Comparison of ENCODE assay signal across 19 cellular contexts in the genomic region with DNA sequence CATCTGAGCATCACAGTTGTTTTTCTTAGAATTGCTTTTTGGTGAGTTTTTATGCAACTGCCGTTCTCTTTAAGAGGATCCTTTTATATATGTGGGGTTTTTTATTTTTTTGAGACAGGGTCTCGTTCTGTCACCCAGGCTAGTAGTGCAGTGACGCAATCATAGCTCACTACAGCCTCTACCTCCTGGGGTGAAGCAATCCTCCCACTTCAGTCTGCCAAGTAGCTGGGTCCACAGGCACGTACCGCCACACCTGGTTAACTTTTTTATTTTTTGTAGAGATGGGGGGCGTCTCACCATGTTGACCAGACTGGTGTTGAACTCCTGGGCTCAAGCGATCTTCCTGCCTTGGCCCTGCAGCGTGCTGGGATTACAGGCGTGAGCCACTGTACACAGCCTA. TPM values are rescaled to one million over a fixed set of nuclear protein-coding genes. Genes with fewer than 3 reads are reported as not detected.
DNase-seq lines count a peak whose midpoint lies in the region; ATAC-seq and TF ChIP-seq lines count a peak whose summit lies in the region.
"Had no signal": no experiment of that assay in that cellular context is flagged by ENCODE, and none has a peak within 500 bp of the region (broad histone marks: within the 10 kb centered on the region; RNA-seq: fewer than 3 reads in every experiment).

No MANE protein-coding gene starts in this region.

- H3K36me3 Mint-ChIP-seq in activated naive CD4-positive, alpha-beta T cell treated with anti-CD3 and anti-CD28 coated beads, Interleukin-2, amount 10 ng/mL, durations not matched to agents 7 days and 5 days: peaks cover 86% of the 10 kb centered on the region

- intact Hi-C loops in thyroid gland (cut with DNase I): no loop called here

- TF ChIP-seq POLR2A in thyroid gland (IDR thresholded peaks at IDR 0.05): no peak

- H3K27ac ChIP-seq in RWPE1: peak overlapping the region; percentile 20; the same call in 1 of the 2 replicates
- peak overlapping the region in 1 of 3 donors; percentile 79 for H3K27ac ChIP-seq in thyroid gland
- H3K27ac ChIP-seq: stomach, uterus had no signal

- H3K27ac Mint-ChIP-seq in activated naive CD4-positive, alpha-beta T cell treated with anti-CD3 and anti-CD28 coated beads, Interleukin-2, amount 10 ng/mL, durations not matched to agents 7 days and 5 days: peak overlapping the region; percentile 33

- peaks cover 0 to 29% of the 10 kb centered on the region in 2 donors for H3K4me1 ChIP-seq in thyroid gland
- H3K4me1 ChIP-seq: uterus had no signal

- CTCF ChIA-PET in activated naive CD4-positive, alpha-beta T cell treated with anti-CD3 and anti-CD28 coated beads, Interleukin-2, amount 10 ng/mL, durations not matched to agents 7 days and 5 days (lab: Charles Lee): no interaction called here
- CTCF ChIA-PET in RWPE1 (lab: Yijun Ruan, JAX): no interaction called here
- CTCF ChIA-PET in GM10248 (lab: Yijun Ruan, JAX): no interaction called here

- ATAC-seq in left lobe of liver: peak; percentile 84
- ATAC-seq: HCT116 had no signal

- WGBS in thyroid gland, 2 donors: 40 to 62% methylated on average over 9 of the region's 9 CpGs

- no peak for TF ChIP-seq CTCF in RWPE1 (conservative IDR thresholded peaks at IDR 0.05; ENCODE audit: low read depth)
- no peak for TF ChIP-seq CTCF in thyroid gland (IDR thresholded peaks at IDR 0.05)
- TF ChIP-seq CTCF in GM10248 (IDR thresholded peaks at IDR 0.05; ENCODE audit: control extremely low read depth, extremely low read depth, low read depth, missing control alignments): no peak

- H3K4me1 Mint-ChIP-seq in activated naive CD4-positive, alpha-beta T cell treated with anti-CD3 and anti-CD28 coated beads, Interleukin-2, amount 10 ng/mL, durations not matched to agents 7 days and 5 days: peaks cover 61% of the 10 kb centered on the region

- no peaks in the 10 kb centered on the region for H3K27me3 ChIP-seq in thyroid gland
- H3K27me3 ChIP-seq: MG63, stomach, uterus had no signal

- H3K4me3 Mint-ChIP-seq in activated naive CD4-positive, alpha-beta T cell treated with anti-CD3 and anti-CD28 coated beads, Interleukin-2, amount 10 ng/mL, durations not matched to agents 7 days and 5 days: no peak overlapping the region

- no peaks in the 10 kb centered on the region for H3K9me3 Mint-ChIP-seq in activated naive CD4-positive, alpha-beta T cell treated with anti-CD3 and anti-CD28 coated beads, Interleukin-2, amount 10 ng/mL, durations not matched to agents 7 days and 5 days

- H3K36me3 ChIP-seq in thyroid gland: peaks cover 40 to 46% of the 10 kb centered on the region in 2 donors
- H3K36me3 ChIP-seq: uterus had no signal

- POLR2A ChIA-PET in RWPE1 (lab: Yijun Ruan, JAX; ENCODE audit: low non-redundant PET) (no interaction called here), GM10248 (lab: Yijun Ruan, JAX) (no interaction called here)

- DNase-seq in activated naive CD4-positive, alpha-beta T cell treated with anti-CD3 and anti-CD28 coated beads, Interleukin-2, amount 10 ng/mL, durations not matched to agents 7 days and 5 days: no peak
- no peak for DNase-seq in activated naive CD4-positive, alpha-beta T cell treated with anti-CD3 and anti-CD28 coated beads, Interleukin-2, amount 50 U/mL, for 16 hours
- DNase-seq in RWPE1 (ENCODE audit: low spot score) (no peak), left lobe of liver (ENCODE audit: low spot score) (no peak), thyroid gland (peak; percentile 41 to 76), DMS153 (lab: John Stamatoyannopoulos, UW) (no peak), GM10248 (ENCODE audit: extremely low spot score) (no peak), NCI-H526 (lab: John Stamatoyannopoulos, UW) (no peak)
- DNase-seq: activated CD4-positive, alpha-beta T cell treated with anti-CD3 and anti-CD28 coated beads for 48 hours; anterior cingulate cortex; GDM1; hypothalamus; MG63; NCI-H2107; NCI-H524 treated with DMSO at 0.1 percent for 48 hours; stomach; T-helper 9 cell; uterus had no signal

- no peak overlapping the region for H3K4me3 ChIP-seq in thyroid gland (replicated peaks in 1 of 3)
- H3K4me3 ChIP-seq: MG63, stomach, uterus had no signal

- no peaks in the 10 kb centered on the region for H3K9me3 ChIP-seq in thyroid gland
- H3K9me3 ChIP-seq: MG63, stomach, uterus had no signal

- H3K27me3 Mint-ChIP-seq in activated naive CD4-positive, alpha-beta T cell treated with anti-CD3 and anti-CD28 coated beads, Interleukin-2, amount 10 ng/mL, durations not matched to agents 7 days and 5 days: no peaks in the 10 kb centered on the region

RNA-seq across cellular contexts. Expression of a gene that starts 16.6 kb away (rescaled TPM):
- 31.7 TPM for total RNA-seq in left lobe of liver
- 100 to 1,000 TPM in 2 of 4 donors, 10 to 100 TPM in 2; 53.9 to 128 (median 91.9) TPM for total RNA-seq in thyroid gland

Comparison
In these comparisons a context has a peak if more than half of its experiments do, and no peak if none do; other contexts are left out.
1. DNase-seq: peak in thyroid gland (2 of 2); none in activated naive CD4-positive, alpha-beta T cell treated with anti-CD3 and anti-CD28 coated beads, Interleukin-2, amount 10 ng/mL, durations not matched to agents 7 days and 5 days (single experiment), activated naive CD4-positive, alpha-beta T cell treated with anti-CD3 and anti-CD28 coated beads, Interleukin-2, amount 50 U/mL, for 16 hours (single experiment), RWPE1 (single experiment), left lobe of liver (single experiment), DMS153 (single experiment), GM10248 (single experiment) and NCI-H526 (0 of 2).